Comparison of ENCODE assay signal across 8 cellular contexts in the genomic region with DNA sequence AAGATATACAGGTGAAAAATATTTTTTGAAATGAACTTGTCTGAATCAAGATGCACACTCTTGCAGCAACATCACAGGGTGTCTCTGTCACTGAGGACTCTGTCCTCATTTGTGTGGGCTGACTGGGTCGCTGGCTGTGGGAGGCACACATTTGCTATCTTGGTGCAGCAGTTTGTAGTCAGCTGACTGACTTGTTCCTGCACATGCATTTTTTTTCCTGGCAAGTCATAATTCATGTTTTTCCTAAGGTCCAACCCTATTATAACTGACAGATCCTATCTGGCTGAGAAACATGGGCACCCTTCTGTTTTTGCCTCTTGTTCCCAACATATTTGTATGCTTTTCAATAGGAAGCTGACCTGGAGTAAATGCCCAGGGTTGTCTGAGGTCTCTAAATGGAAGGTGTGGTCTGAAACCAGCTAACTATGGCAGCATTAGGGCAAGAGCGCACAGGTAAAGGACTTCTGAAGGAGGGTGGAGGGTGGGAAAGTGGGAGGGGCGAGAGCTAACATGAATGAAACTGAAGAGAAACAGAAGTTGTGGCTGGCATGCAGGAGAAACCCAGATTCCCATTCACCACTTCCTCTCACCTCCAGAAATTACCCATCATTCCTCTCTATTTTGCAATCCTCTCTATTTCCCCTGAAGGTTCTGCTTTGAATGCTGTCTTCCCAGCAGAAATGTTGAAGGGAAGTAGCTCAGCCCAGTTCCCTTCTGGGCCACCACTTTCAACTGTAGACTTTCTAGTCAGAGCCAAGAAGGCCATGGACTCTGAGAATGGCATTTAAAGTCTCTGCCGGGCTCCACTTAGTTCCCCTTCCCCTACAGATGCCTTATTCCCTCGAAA.
DNase-seq lines count a peak whose midpoint lies in the region; ATAC-seq and TF ChIP-seq lines count a peak whose summit lies in the region.

No MANE protein-coding gene starts in this region.

- TF ChIP-seq POLR2A in lower leg skin (IDR thresholded peaks at IDR 0.05): no peak

- DNase-seq in AG10803 (ENCODE audit: low read depth) (peak; percentile 62), KBM-7 (peak; percentile 93), lower leg skin (ENCODE audit: low spot score in 2 of 2) (peak; percentile 30 to 60), NCI-H69 (lab: John Stamatoyannopoulos, UW) (no peak), coronary artery (ENCODE audit: low spot score) (no peak)
- no peak for DNase-seq in activated naive CD8-positive, alpha-beta T cell treated with anti-CD3 and anti-CD28 coated beads, Interleukin-2, amount 50 U/mL, for 24 hours

- WGBS in lower leg skin, 2 donors: 44 to 47% methylated on average over 5 of the region's 5 CpGs

- in situ Hi-C loops in KBM-7 (cut with MboI; ENCODE audit: low pct_unique_long_range_greater_than_20kb, low sequenced_read_pairs): no loop called here

- H3K27me3 Mint-ChIP-seq in activated naive CD8-positive, alpha-beta T cell treated with anti-CD3 and anti-CD28 coated beads, Interleukin-2, amount 50 U/mL, for 24 hours: no peaks in the 10 kb centered on the region

- H3K27ac Mint-ChIP-seq in activated naive CD8-positive, alpha-beta T cell treated with anti-CD3 and anti-CD28 coated beads, Interleukin-2, amount 50 U/mL, for 24 hours: peak overlapping the region; percentile 99

- no peak for ATAC-seq in activated naive CD8-positive, alpha-beta T cell treated with anti-CD3 and anti-CD28 coated beads, Interleukin-2, amount 50 U/mL, for 24 hours
- ATAC-seq in GM21526 (IDR thresholded peaks at IDR 0.05; ENCODE audit: low FRiP score, unreplicated experiment): no peak
- no peak for ATAC-seq in GM19328 (IDR thresholded peaks at IDR 0.05; ENCODE audit: unreplicated experiment)

- H3K9me3 Mint-ChIP-seq in activated naive CD8-positive, alpha-beta T cell treated with anti-CD3 and anti-CD28 coated beads, Interleukin-2, amount 50 U/mL, for 24 hours: no peaks in the 10 kb centered on the region

- peak overlapping the region; percentile 25 for H3K4me3 Mint-ChIP-seq in activated naive CD8-positive, alpha-beta T cell treated with anti-CD3 and anti-CD28 coated beads, Interleukin-2, amount 50 U/mL, for 24 hours

- peak overlapping the region in 1 of 2 donors; percentile 5 for H3K27ac ChIP-seq in coronary artery

- TF ChIP-seq CTCF in AG10803 (conservative IDR thresholded peaks at IDR 0.05; ENCODE audit: low read length) (no peak), lower leg skin (IDR thresholded peaks at IDR 0.05) (no peak), coronary artery (IDR thresholded peaks at IDR 0.05) (no peak)

- H3K36me3 Mint-ChIP-seq in activated naive CD8-positive, alpha-beta T cell treated with anti-CD3 and anti-CD28 coated beads, Interleukin-2, amount 50 U/mL, for 24 hours (ENCODE audit: low read depth): peaks cover 27% of the 10 kb centered on the region

- H3K4me1 Mint-ChIP-seq in activated naive CD8-positive, alpha-beta T cell treated with anti-CD3 and anti-CD28 coated beads, Interleukin-2, amount 50 U/mL, for 24 hours: peaks cover 78% of the 10 kb centered on the region

- H3K4me3 ChIP-seq in AG10803 (ENCODE audit: low read length): no peak overlapping the region
- H3K4me3 ChIP-seq in lower leg skin (ENCODE audit: low read depth, poor library complexity, severe bottlenecking): no peak overlapping the region
- no peak overlapping the region for H3K4me3 ChIP-seq in coronary artery

- intact Hi-C loops in lower leg skin (cut with DNase I; ENCODE audit: low total_unique reads): no loop called here

Comparison
In these comparisons a context has a peak if more than half of its experiments do, and no peak if none do; other contexts are left out.
1. DNase-seq: peak in AG10803 (single experiment), KBM-7 (single experiment) and lower leg skin (2 of 2); none in activated naive CD8-positive, alpha-beta T cell treated with anti-CD3 and anti-CD28 coated beads, Interleukin-2, amount 50 U/mL, for 24 hours (single experiment), NCI-H69 (single experiment) and coronary artery (single experiment).